ENCODE assay signal across 7 cellular contexts in the genomic region with DNA sequence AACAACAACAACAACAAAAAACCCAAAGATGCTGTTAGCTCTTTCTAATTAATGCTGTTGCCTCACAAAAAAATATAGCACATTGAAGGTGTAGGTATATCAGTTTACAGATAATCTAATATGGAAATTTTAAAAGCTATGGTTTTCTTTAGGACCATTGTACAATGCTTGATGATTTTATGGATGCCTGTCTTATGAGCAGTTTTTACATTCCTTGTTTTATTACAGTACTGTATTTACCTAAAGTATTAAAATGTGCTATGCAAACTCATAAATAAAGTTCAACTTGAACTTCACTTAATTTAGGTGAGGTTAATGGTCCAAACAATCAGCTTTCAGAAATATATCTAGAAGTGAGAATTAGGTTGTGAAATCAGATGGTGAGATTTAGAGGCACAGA.
"Had no signal": no experiment of that assay in that cellular context is flagged by ENCODE, and none has a peak within 500 bp of the region (broad histone marks: within the 10 kb centered on the region; RNA-seq: fewer than 3 reads in every experiment).

No MANE protein-coding gene starts in this region.

- FAIRE-seq: HepG2, HTR-8/SVneo, K562 had no signal

- ATAC-seq: HepG2, K562 had no signal

- DNase-seq: IMR-90, KBM-7, KG1 had no signal

- H3K27ac ChIP-seq: HL-60 had no signal

- H3K4me3 ChIP-seq: K562 had no signal
